In genomic region chr17:42531455-42532354, GRCh38 we compare ENCODE assay signal across 8 cellular contexts. TPM values are rescaled to one million over a fixed set of nuclear protein-coding genes. Genes with fewer than 3 reads are reported as not detected.
A peak's percentile ranks its signal among the peaks of the same experiment; 100 is the strongest.
DNase-seq lines count a peak whose midpoint lies in the region; ATAC-seq and TF ChIP-seq lines count a peak whose summit lies in the region.

No MANE protein-coding gene starts in this region.

- peaks cover 51% of the 10 kb centered on the region for H3K4me1 ChIP-seq in CD8-positive, alpha-beta T cell (ENCODE audit: insufficient read depth, low read length)
- peaks cover 16% of the 10 kb centered on the region for H3K4me1 ChIP-seq in osteoblast (ENCODE audit: insufficient read depth, low read length)

- peak overlapping the region; percentile 70 for H2AFZ ChIP-seq in osteoblast (ENCODE audit: low read length)

- H3K9me3 Mint-ChIP-seq in CD8-positive, alpha-beta T cell: no peaks in the 10 kb centered on the region
- no peaks in the 10 kb centered on the region for H3K9me3 Mint-ChIP-seq in activated naive CD4-positive, alpha-beta T cell treated with anti-CD3 and anti-CD28 coated beads, Interleukin-2, amount 50 U/mL, for 24 hours

- DNase-seq in CD8-positive, alpha-beta T cell: peak in 6 of 7 experiments; percentile 37 to 74 (median 52)
- DNase-seq in HK-2 (ENCODE audit: unreplicated experiment): peak; percentile 66
- peak; percentile 77 for DNase-seq in RPMI8226
- peak; percentile 86 for DNase-seq in Right ventricle myocardium inferior (ENCODE audit: missing footprints)
- peak; percentile 92 for DNase-seq in osteoblast (ENCODE audit: insufficient read length, low spot score, missing footprints)

- H3K27me3 Mint-ChIP-seq in CD8-positive, alpha-beta T cell (ENCODE audit: low read depth): no peaks in the 10 kb centered on the region
- H3K27me3 Mint-ChIP-seq in activated naive CD4-positive, alpha-beta T cell treated with anti-CD3 and anti-CD28 coated beads, Interleukin-2, amount 50 U/mL, for 24 hours: no peaks in the 10 kb centered on the region

- peak overlapping the region; percentile 75 for H3K27ac Mint-ChIP-seq in CD8-positive, alpha-beta T cell
- H3K27ac Mint-ChIP-seq in activated naive CD4-positive, alpha-beta T cell treated with anti-CD3 and anti-CD28 coated beads, Interleukin-2, amount 50 U/mL, for 24 hours: peak overlapping the region; percentile 18

- CTCF ChIA-PET in CD8-positive, alpha-beta T cell (lab: Charles Lee): interaction anchor here (0.9 to 4.3 kb wide), 9 partner anchors 10 to 209 kb away, joined by 3 to 22 read pairs (median 3); partner anchors contain the start of gene PSMC3IP

- peak overlapping the region; percentile 19 for H3K27ac ChIP-seq in CD8-positive, alpha-beta T cell (ENCODE audit: low read depth, low read length)
- H3K27ac ChIP-seq in osteoblast (ENCODE audit: low read depth, low read length): peak overlapping the region; percentile 25

- H3K4me3 ChIP-seq in CD8-positive, alpha-beta T cell (ENCODE audit: low read depth, low read length): peak overlapping the region; percentile 48
- peak overlapping the region; percentile 75 for H3K4me3 ChIP-seq in osteoblast (ENCODE audit: insufficient read depth, low read length)

- ATAC-seq in CD8-positive, alpha-beta T cell: no peak
- ATAC-seq in Right ventricle myocardium inferior (peak; percentile 43), HG03460 (IDR thresholded peaks at IDR 0.05; ENCODE audit: unreplicated experiment) (no peak), GM21360 (IDR thresholded peaks at IDR 0.05; ENCODE audit: unreplicated experiment) (no peak)

- peaks cover 7% of the 10 kb centered on the region for H3K79me2 ChIP-seq in osteoblast (ENCODE audit: insufficient read depth, low read length)

- TF ChIP-seq CTCF in CD8-positive, alpha-beta T cell (IDR thresholded peaks at IDR 0.05): no peak
- TF ChIP-seq CTCF in osteoblast (IDR thresholded peaks at IDR 0.05; ENCODE audit: extremely low read depth, low read depth, low read length): peak; percentile 28

- no peaks in the 10 kb centered on the region for H3K36me3 ChIP-seq in CD8-positive, alpha-beta T cell (ENCODE audit: insufficient read depth, low read length)
- H3K36me3 ChIP-seq in osteoblast (ENCODE audit: insufficient read depth, low read length): no peaks in the 10 kb centered on the region

- peaks cover 2% of the 10 kb centered on the region for H3K36me3 Mint-ChIP-seq in CD8-positive, alpha-beta T cell
- H3K36me3 Mint-ChIP-seq in activated naive CD4-positive, alpha-beta T cell treated with anti-CD3 and anti-CD28 coated beads, Interleukin-2, amount 50 U/mL, for 24 hours: no peaks in the 10 kb centered on the region

- intact Hi-C loops in CD8-positive, alpha-beta T cell (cut with DNase I, micrococcal nuclease): loop anchor here in 1 of 2 experiments (5.0 kb wide), 1 partner anchor 46 kb away; the partner anchor contains the start of gene PSMC3IP
- intact Hi-C loops in Right ventricle myocardium inferior (cut with DNase I): no loop called here

- H3K4me3 Mint-ChIP-seq in CD8-positive, alpha-beta T cell: peak overlapping the region; percentile 86
- H3K4me3 Mint-ChIP-seq in activated naive CD4-positive, alpha-beta T cell treated with anti-CD3 and anti-CD28 coated beads, Interleukin-2, amount 50 U/mL, for 24 hours: peak overlapping the region; percentile 86

- H3K9me3 ChIP-seq in CD8-positive, alpha-beta T cell (ENCODE audit: low read length): no peaks in the 10 kb centered on the region
- H3K9me3 ChIP-seq in osteoblast (ENCODE audit: low read depth, low read length): no peaks in the 10 kb centered on the region

- no peaks in the 10 kb centered on the region for H3K27me3 ChIP-seq in CD8-positive, alpha-beta T cell (ENCODE audit: insufficient read depth, low read length)
- no peaks in the 10 kb centered on the region for H3K27me3 ChIP-seq in osteoblast (ENCODE audit: insufficient read depth, low read length)

- POLR2A ChIA-PET in CD8-positive, alpha-beta T cell (lab: Charles Lee): interaction anchor here (1.1 to 1.2 kb wide), 2 partner anchors 10 to 23 kb away, joined by 4 read pairs; no protein-coding TSS in a partner anchor

- H4K20me1 ChIP-seq in osteoblast (ENCODE audit: insufficient read depth, low read length): no peaks in the 10 kb centered on the region

- peak overlapping the region; percentile 85 for H3K4me2 ChIP-seq in osteoblast (ENCODE audit: insufficient read depth, low read length)

- H3K4me1 Mint-ChIP-seq in CD8-positive, alpha-beta T cell (ENCODE audit: low read depth): peaks cover 48% of the 10 kb centered on the region
- H3K4me1 Mint-ChIP-seq in activated naive CD4-positive, alpha-beta T cell treated with anti-CD3 and anti-CD28 coated beads, Interleukin-2, amount 50 U/mL, for 24 hours: peaks cover 51% of the 10 kb centered on the region

RNA-seq across cellular contexts. Expression of gene NAGLU, which starts 4.3 kb away (rescaled TPM):
- 1 to 10 TPM; 7.4 TPM for total RNA-seq in CD8-positive, alpha-beta T cell
- total RNA-seq in Right ventricle myocardium inferior (8.6 TPM), osteoblast (91.6 and 99.0 TPM in 2 replicates)

RNA-seq across cellular contexts. Expression of gene HSD17B1, which starts 21.0 kb away (rescaled TPM):
- total RNA-seq in CD8-positive, alpha-beta T cell: under 1 TPM; 0.44 to 0.52 TPM
- total RNA-seq in Right ventricle myocardium inferior (1.4 TPM), osteoblast (1.1 and 1.5 TPM in 2 replicates)

RNA-seq across cellular contexts. Expression of gene COASY, which starts 30.2 kb away (rescaled TPM):
- total RNA-seq in CD8-positive, alpha-beta T cell: 10 to 100 TPM; 26.4 to 32.9 TPM
- total RNA-seq in Right ventricle myocardium inferior (45.6 TPM), osteoblast (13.0 and 13.4 TPM in 2 replicates)

RNA-seq across cellular contexts. Expression of gene MLX, which starts 35.2 kb away (rescaled TPM):
- 10 to 100 TPM; 18.3 to 21.3 TPM for total RNA-seq in CD8-positive, alpha-beta T cell
- total RNA-seq in Right ventricle myocardium inferior: 65.9 TPM
- 43.4 and 44.8 TPM in 2 replicates for total RNA-seq in osteoblast

RNA-seq across cellular contexts. Expression of gene PSMC3IP, which starts 45.8 kb away (rescaled TPM):
- total RNA-seq in CD8-positive, alpha-beta T cell: 1 to 10 TPM; 3.9 to 4.1 TPM
- total RNA-seq in Right ventricle myocardium inferior (3.4 TPM), osteoblast (1.8 TPM in 2 replicates)
